In the genomic region with DNA sequence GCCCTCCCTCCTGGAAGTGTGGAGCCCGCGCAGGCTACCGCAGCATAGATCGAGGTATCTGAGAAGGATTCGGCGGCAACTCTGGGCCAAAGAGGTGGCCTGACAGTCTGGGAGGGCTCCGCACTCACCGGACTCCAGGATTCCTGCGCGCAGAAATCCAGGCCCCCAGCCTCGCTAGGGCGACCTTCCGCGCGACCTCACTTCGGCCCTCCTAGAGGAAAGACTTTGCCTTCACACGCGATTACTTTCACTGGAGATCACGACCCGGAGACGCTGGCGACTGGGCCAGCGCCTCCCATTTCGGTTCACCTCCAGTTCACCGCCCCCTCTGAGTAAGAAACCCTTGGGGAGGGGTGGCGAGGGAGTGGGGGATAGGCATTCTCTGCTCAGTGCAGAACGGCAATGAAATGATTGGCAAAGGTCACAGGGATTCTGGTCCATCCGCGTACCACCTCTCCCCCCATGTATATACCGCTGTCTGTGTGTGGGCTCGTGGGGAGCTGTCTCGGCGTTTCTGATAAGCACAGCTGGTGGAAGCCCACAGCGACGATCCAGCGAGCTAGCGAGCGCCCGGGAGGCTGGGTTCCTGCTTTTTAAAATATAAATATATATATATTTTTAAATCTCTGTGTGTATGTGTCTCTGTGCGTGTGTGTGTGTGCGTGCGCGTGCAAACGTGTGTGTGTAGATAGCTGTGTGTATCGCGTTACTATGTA, we compare ENCODE assay signal across 1 cellular context.
TF ChIP-seq lines count a peak whose summit lies in the region.

No MANE protein-coding gene starts in this region.

TF ChIP-seq in IMR-90, 13 proteins besides CTCF, POLR2A, EP300 and RAD21 (continued from another document):
- TF ChIP-seq SMC3 (IDR thresholded peaks at IDR 0.05; ENCODE audit: low read depth, low read length) = no peak
- no peak for TF ChIP-seq MAZ (IDR thresholded peaks at IDR 0.05; ENCODE audit: borderline replicate concordance, low read depth, low read length)
- TF ChIP-seq MXI1 (IDR thresholded peaks at IDR 0.05; ENCODE audit: borderline replicate concordance, low read depth, low read length) = no peak
